ENCODE assay signal across 8 cellular contexts in the genomic region with DNA sequence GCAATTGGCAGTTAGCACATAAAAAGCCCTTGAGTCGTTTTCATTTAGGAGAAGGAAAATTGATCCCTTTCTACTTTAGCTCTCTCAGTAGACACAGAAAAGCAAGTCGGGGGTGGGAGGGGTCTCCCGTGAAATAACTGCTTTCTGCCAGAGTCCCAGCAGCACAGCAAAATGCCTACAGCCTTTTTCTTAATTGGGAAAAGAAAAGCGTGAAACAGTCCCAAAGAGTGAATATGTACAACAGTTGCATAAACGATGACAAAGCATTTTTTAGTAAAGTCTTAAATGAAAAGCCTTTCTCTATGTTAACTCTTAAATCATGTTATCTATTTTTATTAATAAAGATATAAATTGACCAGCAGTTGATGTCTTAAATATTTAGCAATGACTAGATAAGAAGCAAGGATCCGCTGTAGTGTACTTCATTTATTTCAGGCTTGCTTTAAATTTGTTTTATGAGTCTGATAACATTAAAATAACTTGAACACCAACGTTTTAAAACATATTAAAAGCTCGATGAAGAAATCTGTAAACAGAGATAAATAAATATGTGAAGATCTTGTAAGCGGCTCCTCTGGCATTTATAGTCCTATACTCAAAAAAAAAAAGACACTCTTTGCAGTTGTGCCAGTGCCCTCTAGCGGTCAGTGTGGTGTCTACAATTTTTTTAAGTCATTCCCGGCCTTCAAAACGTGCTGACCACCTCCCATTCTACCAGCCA. TPM values are rescaled to one million over a fixed set of nuclear protein-coding genes. Genes with fewer than 3 reads are reported as not detected.
DNase-seq lines count a peak whose midpoint lies in the region; ATAC-seq and TF ChIP-seq lines count a peak whose summit lies in the region.

No MANE protein-coding gene starts in this region.

- H3K27ac ChIP-seq in dorsolateral prefrontal cortex: peak overlapping the region in 26 of 59 donors; percentile 2 to 76 (median 32)

- peak; percentile 80 for DNase-seq in EL
- DNase-seq in NCI-H2227 (lab: John Stamatoyannopoulos, UW; ENCODE audit: unreplicated experiment): peak; percentile 93
- DNase-seq in activated CD4-positive, CD25-positive, alpha-beta regulatory T cell treated with anti-CD3 and anti-CD28 coated beads, Interleukin-2, amount 50 U/mL, for 72 hours: peak; percentile 50
- peak in 5 of 10 donors; percentile 28 to 59 (median 46) for DNase-seq in dorsolateral prefrontal cortex
- DNase-seq in medulla oblongata (ENCODE audit: extremely low spot score): peak; percentile 92
- DNase-seq in stimulated activated CD8-positive, alpha-beta memory T cell treated with anti-CD3 and anti-CD28 coated beads, Interleukin-15, amount 100 ng/mL, for 1 hour (ENCODE audit: low read depth): peak; percentile 24

- TF ChIP-seq CTCF in dorsolateral prefrontal cortex (IDR thresholded peaks at IDR 0.05 in 54 of 56, conservative IDR thresholded peaks at IDR 0.05 in 2 of 56; ENCODE audit: low read depth in 1 of 56, partially characterized antibody in 56 of 56): peak; percentile 53 to 91 (median 83)

- intact Hi-C loops in dorsolateral prefrontal cortex (cut with DNase I): loop anchor here in 1 of 2 donors (5.0 kb wide), 2 partner anchors 38 to 307 kb away; no protein-coding TSS in a partner anchor

- H3K4me3 ChIP-seq in dorsolateral prefrontal cortex: peak overlapping the region in 55 of 59 donors; percentile 1 to 58 (median 39)

- ATAC-seq in HG02763 (IDR thresholded peaks at IDR 0.05; ENCODE audit: unreplicated experiment): peak; percentile 49
- ATAC-seq in HG02870 (IDR thresholded peaks at IDR 0.05; ENCODE audit: unreplicated experiment): no peak

- no peaks in the 10 kb centered on the region for H3K27me3 ChIP-seq in dorsolateral prefrontal cortex

RNA-seq across cellular contexts. Expression of a gene that starts 42.3 kb away (rescaled TPM):
- total RNA-seq in dorsolateral prefrontal cortex: 100 to 1,000 TPM in 10 of 120 experiments, 10 to 100 TPM in 110; 58.6 to 133 (median 83.7) TPM
